In the genomic region with DNA sequence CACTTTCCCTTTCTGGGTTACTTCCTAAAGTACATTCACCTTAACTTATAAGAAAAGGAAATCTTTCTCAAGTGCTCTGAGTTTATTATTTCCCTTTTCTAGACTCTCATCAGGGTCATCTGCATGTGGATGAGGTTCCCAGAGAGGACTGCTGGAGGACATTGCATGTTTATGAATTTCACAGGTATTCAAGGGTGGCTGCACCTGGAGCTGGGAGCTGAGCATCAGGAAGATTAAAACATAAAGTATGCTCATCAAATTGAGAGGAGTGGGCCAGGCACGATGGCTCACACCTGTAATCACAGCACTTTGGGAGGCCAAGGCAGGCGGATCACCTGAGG, we compare ENCODE assay signal across 8 cellular contexts. TPM values are rescaled to one million over a fixed set of nuclear protein-coding genes. Genes with fewer than 3 reads are reported as not detected.
DNase-seq lines count a peak whose midpoint lies in the region; ATAC-seq and TF ChIP-seq lines count a peak whose summit lies in the region.

No MANE protein-coding gene starts in this region.

- ATAC-seq in GM21381 (IDR thresholded peaks at IDR 0.05; ENCODE audit: unreplicated experiment) (peak; percentile 24), esophagus mucosa (no peak)

- H3K27me3 ChIP-seq in PC-9 (ENCODE audit: insufficient read depth, low read depth) (no peaks in the 10 kb centered on the region), endodermal cell (ENCODE audit: control insufficient read depth, insufficient read depth, low read length, poor library complexity, severe bottlenecking) (no peaks in the 10 kb centered on the region), skeletal muscle satellite cell (ENCODE audit: control insufficient read depth, insufficient read depth, low read length) (no peaks in the 10 kb centered on the region)

- no peak for DNase-seq in PC-9
- no peak for DNase-seq in endodermal cell
- no peak for DNase-seq in activated CD4-positive, CD25-positive, alpha-beta regulatory T cell treated with anti-CD3 and anti-CD28 coated beads, Interleukin-2, amount 50 U/mL, for 72 hours
- no peak for DNase-seq in foreskin melanocyte
- DNase-seq in amniotic stem cell (lab: John Stamatoyannopoulos, UW), result no peak

- no peak overlapping the region for H3K4me3 Mint-ChIP-seq in endodermal cell

- TF ChIP-seq CTCF in PC-9 (conservative IDR thresholded peaks at IDR 0.05) (no peak), endodermal cell (conservative IDR thresholded peaks at IDR 0.05) (no peak)

- H3K36me3 Mint-ChIP-seq in endodermal cell (ENCODE audit: low read depth), result no peaks in the 10 kb centered on the region

- H3K79me2 ChIP-seq in PC-9 (ENCODE audit: low read depth), result no peaks in the 10 kb centered on the region

- peak overlapping the region; percentile 11 for H3K27ac Mint-ChIP-seq in endodermal cell

- peaks cover 11% of the 10 kb centered on the region for H3K4me1 Mint-ChIP-seq in endodermal cell

- intact Hi-C loops in PC-9 (cut with micrococcal nuclease; ENCODE audit: unreplicated experiment), result loop anchor here (2.0 kb wide), 1 partner anchor 59 kb away; a partner anchor contains a TSS

- H3K27me3 Mint-ChIP-seq in endodermal cell (ENCODE audit: insufficient read depth), result no peaks in the 10 kb centered on the region

- peaks cover 16% of the 10 kb centered on the region; the same call in 1 of the 2 replicates for H3F3A ChIP-seq in PC-9 (ENCODE audit: insufficient read depth, low read depth)

- no peaks in the 10 kb centered on the region for H3K9me2 ChIP-seq in PC-9 (ENCODE audit: insufficient read depth)

- POLR2A ChIA-PET in PC-9 (lab: Charles Lee; ENCODE audit: unreplicated experiment), result no interaction called here

- no peak overlapping the region for H2AFZ ChIP-seq in PC-9

- H3K9me3 Mint-ChIP-seq in endodermal cell, result no peaks in the 10 kb centered on the region

- H3K36me3 ChIP-seq in PC-9 (ENCODE audit: low read depth) (no peaks in the 10 kb centered on the region), endodermal cell (ENCODE audit: control insufficient read depth, insufficient read depth, low read length) (no peaks in the 10 kb centered on the region), skeletal muscle satellite cell (ENCODE audit: insufficient read depth, low read length) (no peaks in the 10 kb centered on the region)

- H3K4me2 ChIP-seq in PC-9 (peak overlapping the region; percentile 67), skeletal muscle satellite cell (ENCODE audit: low read length) (peak overlapping the region; percentile 36)

- CTCF ChIA-PET in PC-9 (lab: Charles Lee), result interaction anchor here (0.5 kb wide), 1 partner anchor 16 kb away, joined by 11 read pairs; no protein-coding TSS in a partner anchor

- no peaks in the 10 kb centered on the region for H3K9me3 ChIP-seq in PC-9 (ENCODE audit: insufficient read depth, low read depth)
- H3K9me3 ChIP-seq in endodermal cell (ENCODE audit: control insufficient read depth, low read length), result no peaks in the 10 kb centered on the region
- H3K9me3 ChIP-seq in skeletal muscle satellite cell (replicated peaks; ENCODE audit: low read length), result no peaks in the 10 kb centered on the region

- no TSS peak for BruUV-seq in PC-9 (replicated peaks; lab: Mats Ljungman, UMichigan)

- no peak overlapping the region for H3K4me3 ChIP-seq in PC-9
- no peak overlapping the region for H3K4me3 ChIP-seq in endodermal cell (ENCODE audit: low read length)
- H3K4me3 ChIP-seq in skeletal muscle satellite cell (ENCODE audit: low read length), result no peak overlapping the region

- H4K20me1 ChIP-seq in PC-9 (ENCODE audit: insufficient read depth), result no peaks in the 10 kb centered on the region

- H3K27ac ChIP-seq in PC-9 (peak overlapping the region; percentile 98), endodermal cell (ENCODE audit: low read depth, low read length) (no peak overlapping the region)

- WGBS in endodermal cell (ENCODE audit: insufficient coverage in 1 of 2, insufficient read length in 1 of 2), 2 experiments, result 81 to 86% methylated on average over 1 to 2 of the region's 2 CpGs

- H3K4me1 ChIP-seq in PC-9 (replicated peaks; ENCODE audit: insufficient read depth) (peaks cover 18% of the 10 kb centered on the region), endodermal cell (ENCODE audit: control insufficient read depth, insufficient read depth, low read length) (no peaks in the 10 kb centered on the region), skeletal muscle satellite cell (ENCODE audit: control insufficient read depth, insufficient read depth, low read length) (peaks cover 13% of the 10 kb centered on the region)

- H3K9ac ChIP-seq in endodermal cell (ENCODE audit: extremely low read depth, low read length, poor library complexity, severe bottlenecking), result no peak overlapping the region
- H3K9ac ChIP-seq in skeletal muscle satellite cell (ENCODE audit: low read depth, low read length), result no peak overlapping the region

RNA-seq across cellular contexts. Expression of a gene that starts 34.7 kb away (rescaled TPM):
- total RNA-seq in PC-9 (2021) (2.2 and 2.7 TPM in 2 replicates), endodermal cell (10 to 100 TPM; 30.1 to 33.3 TPM), esophagus mucosa (19.1 TPM)
- 54.7 TPM for polyA plus RNA-seq in endodermal cell (2013, experiment 1 of 2)
- 48.9 TPM for polyA plus RNA-seq in endodermal cell (2013, experiment 2 of 2)
- 567 and 771 TPM in 2 replicates for total RNA-seq in skeletal muscle satellite cell (2012; rRNA removed)

RNA-seq across cellular contexts. Expression of a gene that starts 59.3 kb away (rescaled TPM):
- total RNA-seq in PC-9 (2021), result 13.3 and 19.1 TPM in 2 replicates
- 10 to 100 TPM; 26.3 to 45.4 TPM for total RNA-seq in endodermal cell
- polyA plus RNA-seq in endodermal cell (2013, experiment 1 of 2), result 32.4 TPM
- polyA plus RNA-seq in endodermal cell (2013, experiment 2 of 2), result 34.4 TPM
- total RNA-seq in skeletal muscle satellite cell (2012; rRNA removed), result 25.6 and 25.9 TPM in 2 replicates
- 5.6 TPM for total RNA-seq in esophagus mucosa
